In genomic region chr2:172556284-172557033, GRCh38 we compare ENCODE assay signal across 8 cellular contexts. TPM values are rescaled to one million over a fixed set of nuclear protein-coding genes. Genes with fewer than 3 reads are reported as not detected.
DNase-seq lines count a peak whose midpoint lies in the region; ATAC-seq and TF ChIP-seq lines count a peak whose summit lies in the region.

No MANE protein-coding gene starts in this region.

- H3K27me3 ChIP-seq in upper lobe of left lung, result no peaks in the 10 kb centered on the region

- peaks cover 10 to 18% (median 12%) of the 10 kb centered on the region in 4 donors for H3K4me1 ChIP-seq in upper lobe of left lung

- H3K27ac Mint-ChIP-seq in glutamatergic neuron (ENCODE audit: unreplicated experiment), result peak overlapping the region; percentile 78

- no peaks in the 10 kb centered on the region for H3K9me3 ChIP-seq in upper lobe of left lung

- TF ChIP-seq POLR2A in Raji (IDR thresholded peaks at IDR 0.05; ENCODE audit: insufficient read depth, low read depth, low read length) (peak; percentile 73), upper lobe of left lung (IDR thresholded peaks at IDR 0.05) (no peak)

- peak; percentile 67 for ATAC-seq in GM21447 (IDR thresholded peaks at IDR 0.05; ENCODE audit: unreplicated experiment)
- ATAC-seq in upper lobe of left lung (ENCODE audit: low FRiP score in 2 of 2), result peak; percentile 71 to 74

- 3 to 20% methylated on average over 3 to 39 of the region's 52 CpGs for WGBS in upper lobe of left lung, 2 donors

- H3K27ac ChIP-seq in upper lobe of left lung, result peak overlapping the region; percentile 89 to 97 (median 92)

- DNase-seq in DMS79 (lab: John Stamatoyannopoulos, UW), result peak; percentile 33
- peak in 67 of 76 experiments; percentile 4 to 64 (median 42) for DNase-seq in HUDEP-2 (lab: John Stamatoyannopoulos, UW; ENCODE audit: unreplicated experiment in 76 of 76)
- DNase-seq in activated naive CD4-positive, alpha-beta T cell treated with Interleukin-2 at 50 U/mL for 16 hours, result peak; percentile 68
- peak; percentile 63 for DNase-seq in glutamatergic neuron
- DNase-seq in pons (ENCODE audit: low spot score), result peak; percentile 30
- DNase-seq in upper lobe of left lung, result peak; percentile 71 to 91

- TF ChIP-seq CTCF in glutamatergic neuron (IDR thresholded peaks at IDR 0.05; ENCODE audit: partially characterized antibody, unreplicated experiment) (no peak), upper lobe of left lung (IDR thresholded peaks at IDR 0.05) (no peak)

- H3K36me3 Mint-ChIP-seq in glutamatergic neuron (ENCODE audit: unreplicated experiment), result no peaks in the 10 kb centered on the region

- H3K4me3 ChIP-seq in upper lobe of left lung, result peak overlapping the region; percentile 76 to 97 (median 90)

- H3K9me3 Mint-ChIP-seq in glutamatergic neuron (ENCODE audit: unreplicated experiment), result peaks cover 3% of the 10 kb centered on the region

- peaks cover 11% of the 10 kb centered on the region for H3K4me1 Mint-ChIP-seq in glutamatergic neuron (ENCODE audit: low read depth, unreplicated experiment)

- H3K27me3 Mint-ChIP-seq in glutamatergic neuron (ENCODE audit: unreplicated experiment), result peaks cover 3% of the 10 kb centered on the region

- peak overlapping the region; percentile 88 for H3K4me3 Mint-ChIP-seq in glutamatergic neuron (ENCODE audit: unreplicated experiment)

- no peak for TF ChIP-seq EP300 in upper lobe of left lung (IDR thresholded peaks at IDR 0.05)

- H3K36me3 ChIP-seq in upper lobe of left lung, result peaks cover 0 to 7% (median 0%) of the 10 kb centered on the region in 4 donors

RNA-seq across cellular contexts. Expression of gene PDK1, which starts 0.6 kb away (rescaled TPM):
- total RNA-seq in glutamatergic neuron (ENCODE audit: unreplicated experiment) (22.0 TPM), upper lobe of left lung (10 to 100 TPM in 4 of 6 donors, 1 to 10 TPM in 2; 5.6 to 40.9 (median 13.8) TPM)

Comparison
In these comparisons a context has a peak if more than half of its experiments do, and no peak if none do; other contexts are left out.
1. Peak in every context shown above with its lines: DNase-seq, ATAC-seq, H3K4me3 ChIP-seq and H3K27ac ChIP-seq.
2. DNase-seq: peak in every context shown above with its lines; median percentile 81 in upper lobe of left lung; 68 in activated naive CD4-positive, alpha-beta T cell treated with Interleukin-2 at 50 U/mL for 16 hours; 63 in glutamatergic neuron; 42 in HUDEP-2; 33 in DMS79; 30 in pons.